ENCODE assay signal across 9 cellular contexts in genomic region chr13:28679628-28680027, GRCh38. TPM values are rescaled to one million over a fixed set of nuclear protein-coding genes. Genes with fewer than 3 reads are reported as not detected.
DNase-seq lines count a peak whose midpoint lies in the region; ATAC-seq and TF ChIP-seq lines count a peak whose summit lies in the region.
"Had no signal": no experiment of that assay in that cellular context is flagged by ENCODE, and none has a peak within 500 bp of the region (broad histone marks: within the 10 kb centered on the region; RNA-seq: fewer than 3 reads in every experiment).

No MANE protein-coding gene starts in this region.

- peak overlapping the region in 1 of 6 donors; percentile 26 for H3K27ac Mint-ChIP-seq in immature natural killer cell

- H3K4me3 Mint-ChIP-seq in immature natural killer cell: no peak overlapping the region

- no peak for TF ChIP-seq POLR2A in transverse colon (IDR thresholded peaks at IDR 0.05)

- H3K27me3 ChIP-seq in cardiac muscle cell: no peaks in the 10 kb centered on the region
- no peaks in the 10 kb centered on the region for H3K27me3 ChIP-seq in Panc1 (ENCODE audit: control insufficient read depth, insufficient read depth, low read length)
- H3K27me3 ChIP-seq in transverse colon: no peaks in the 10 kb centered on the region

- H3K27ac ChIP-seq in cardiac muscle cell: no peak overlapping the region
- no peak overlapping the region for H3K27ac ChIP-seq in Panc1 (ENCODE audit: low read length)
- no peak overlapping the region for H3K27ac ChIP-seq in transverse colon

- WGBS in transverse colon (ENCODE audit: low coverage in 1 of 2), 2 donors: 82 to 100% methylated on average over 1 of the region's 1 CpG

- H3K9me3 Mint-ChIP-seq in immature natural killer cell: no peaks in the 10 kb centered on the region

- POLR2A ChIA-PET in Panc1 (lab: Charles Lee): no interaction called here

- BruUV-seq in Panc1 (replicated peaks; lab: Mats Ljungman, UMichigan): no TSS peak

- intact Hi-C loops in Right ventricle myocardium inferior (cut with DNase I) (no loop called here), Panc1 (cut with micrococcal nuclease; ENCODE audit: unreplicated experiment) (loop anchor here (5.0 kb wide), 1 partner anchor 118 kb away; no protein-coding TSS in a partner anchor), transverse colon (cut with DNase I; ENCODE audit: low total_unique reads) (no loop called here)

- no peaks in the 10 kb centered on the region for H3K27me3 Mint-ChIP-seq in immature natural killer cell (ENCODE audit: low read depth in 3 of 3)

- TF ChIP-seq EP300 in transverse colon (IDR thresholded peaks at IDR 0.05; ENCODE audit: low read depth): no peak

- in situ Hi-C loops in Panc1 (cut with HindIII; ENCODE audit: low pct_unique_long_range_greater_than_20kb, low sequenced_read_pairs) (no loop called here), transverse colon (cut with MboI; ENCODE audit: low pct_ligation_motif_present in 1 of 4, low pct_unique_long_range_greater_than_20kb in 1 of 4, low sequenced_read_pairs in 3 of 4) (loop anchor here in 3 of 4 donors (10.0 kb wide), 1 partner anchor 115 kb away; no protein-coding TSS in a partner anchor)

- TF ChIP-seq CTCF in cardiac muscle cell (IDR thresholded peaks at IDR 0.05; ENCODE audit: low read depth, low read length) (peak; percentile 47), Panc1 (IDR thresholded peaks at IDR 0.05) (peak; percentile 27; the same call in 1 of the 2 replicates), transverse colon (IDR thresholded peaks at IDR 0.05) (peak; percentile 11 to 32 (median 28))

- H3K36me3 Mint-ChIP-seq in immature natural killer cell: peaks cover under 1 to 19% (median 8%) of the 10 kb centered on the region in 3 donors

- CTCF ChIA-PET in Panc1 (lab: Charles Lee): interaction anchor here (0.6 kb wide), 2 partner anchors 117 to 525 kb away, joined by 3 to 16 read pairs; no protein-coding TSS in a partner anchor

- ATAC-seq in Right ventricle myocardium inferior (no peak), Panc1 (no peak), GM21423 (IDR thresholded peaks at IDR 0.05; ENCODE audit: unreplicated experiment) (no peak)

- H3K4me3 ChIP-seq in cardiac muscle cell (no peak overlapping the region), Panc1 (ENCODE audit: low read depth in 2 of 2, low read length in 2 of 2) (no peak overlapping the region), transverse colon (no peak overlapping the region)

- DNase-seq in cardiac muscle cell (ENCODE audit: low read depth in 1 of 2, low spot score in 1 of 2): peak in 1 of 2 donors; percentile 35
- no peak for DNase-seq in Right ventricle myocardium inferior (ENCODE audit: missing footprints)
- no peak for DNase-seq in Panc1 (ENCODE audit: low read depth, low spot score)
- peak; percentile 52 for DNase-seq in fibroblast of peridontal ligament (ENCODE audit: extremely low read depth)
- DNase-seq in transverse colon: no peak
- DNase-seq in NCI-H524 treated with DMSO at 0.1 percent for 48 hours (lab: John Stamatoyannopoulos, UW): no peak
- DNase-seq in immature natural killer cell: no peak
- DNase-seq: NCI-H146 had no signal

- no peaks in the 10 kb centered on the region for H3K4me1 ChIP-seq in cardiac muscle cell (ENCODE audit: low read depth)
- H3K4me1 ChIP-seq in Panc1 (ENCODE audit: control insufficient read depth, insufficient read depth, low read length): no peaks in the 10 kb centered on the region
- H3K4me1 ChIP-seq in transverse colon: no peaks in the 10 kb centered on the region

- H3K9me3 ChIP-seq in cardiac muscle cell (ENCODE audit: low read depth): no peaks in the 10 kb centered on the region
- no peaks in the 10 kb centered on the region for H3K9me3 ChIP-seq in Panc1 (ENCODE audit: control insufficient read depth, insufficient read depth, low read depth, low read length)
- no peaks in the 10 kb centered on the region for H3K9me3 ChIP-seq in transverse colon

- peaks cover 29% of the 10 kb centered on the region for H3K36me3 ChIP-seq in cardiac muscle cell
- peaks cover 11% of the 10 kb centered on the region for H3K36me3 ChIP-seq in Panc1 (ENCODE audit: control insufficient read depth, insufficient read depth, low read length)
- H3K36me3 ChIP-seq in transverse colon: peaks cover 0 to 36% (median 9%) of the 10 kb centered on the region in 4 donors

- peaks cover 0 to 1% of the 10 kb centered on the region in 2 donors for H3K4me1 Mint-ChIP-seq in immature natural killer cell

RNA-seq across cellular contexts. Expression of gene POMP, which starts 20.7 kb away (rescaled TPM):
- 16.4 and 35.3 TPM in 2 replicates for total RNA-seq in cardiac muscle cell
- polyA plus RNA-seq in cardiac muscle cell: 168 and 208 TPM in 2 replicates
- total RNA-seq in Right ventricle myocardium inferior: 113 TPM
- total RNA-seq in Panc1 (2021; ENCODE audit: unreplicated experiment): 92.0 TPM
- polyA plus RNA-seq in Panc1 (2012; ENCODE audit: insufficient read length): 63.0 TPM
- 10 to 100 TPM; 24.7 to 56.8 (median 44.0) TPM for total RNA-seq in transverse colon
- 100 to 1,000 TPM; 136 to 152 (median 138) TPM for polyA plus RNA-seq in immature natural killer cell

RNA-seq across cellular contexts. Expression of gene SLC46A3, which starts 39.1 kb away (rescaled TPM):
- 11.6 and 12.6 TPM in 2 replicates for total RNA-seq in cardiac muscle cell
- polyA plus RNA-seq in cardiac muscle cell: 9.8 and 10.3 TPM in 2 replicates
- total RNA-seq in Right ventricle myocardium inferior: 17.4 TPM
- total RNA-seq in Panc1 (2021; ENCODE audit: unreplicated experiment): 5.5 TPM
- 4.8 TPM for polyA plus RNA-seq in Panc1 (2012; ENCODE audit: insufficient read length)
- 10 to 100 TPM in 3 of 4 donors, 1 to 10 TPM in 1; 6.4 to 65.8 (median 46.5) TPM for total RNA-seq in transverse colon
- polyA plus RNA-seq in immature natural killer cell: 10 to 100 TPM; 15.7 to 28.8 (median 26.7) TPM
